In the genomic region with DNA sequence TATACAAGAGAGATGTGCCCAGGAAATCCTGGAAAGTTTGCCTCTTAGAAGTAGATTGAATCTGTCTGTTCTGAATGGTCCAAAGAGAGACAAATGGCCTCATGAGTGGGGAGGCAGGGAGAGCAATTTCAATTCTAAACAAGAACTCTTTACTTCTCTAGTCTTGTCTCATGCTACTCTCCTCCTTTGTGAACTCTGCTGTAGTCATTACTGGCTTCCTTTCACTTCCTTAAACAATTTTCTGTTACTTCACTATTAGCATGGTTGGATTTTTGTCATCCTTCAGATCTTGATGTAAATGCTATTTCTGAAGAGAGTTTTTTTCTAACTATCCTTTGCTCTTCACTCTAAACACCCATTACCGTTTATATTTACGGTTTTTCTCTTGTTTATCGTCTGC, we compare ENCODE assay signal across 11 cellular contexts.
"Had no signal": no experiment of that assay in that cellular context is flagged by ENCODE, and none has a peak within 500 bp of the region (broad histone marks: within the 10 kb centered on the region; RNA-seq: fewer than 3 reads in every experiment).

No MANE protein-coding gene starts in this region.

- H3K36me3 ChIP-seq: breast epithelium had no signal

- H3K4me1 ChIP-seq: breast epithelium had no signal

- H3K9me3 ChIP-seq: breast epithelium had no signal

- ATAC-seq: activated CD4-positive, alpha-beta T cell treated with anti-CD3 and anti-CD28 coated beads for 36 hours; activated CD8-positive, alpha-beta memory T cell treated with anti-CD3 and anti-CD28 coated beads, Interleukin-2, amount 10 ng/mL, durations not matched to agents 7 days and 5 days; activated CD8-positive, alpha-beta T cell treated with anti-CD3 and anti-CD28 coated beads, Interleukin-2, amount 10 ng/mL, durations not matched to agents 7 days and 5 days; esophagus mucosa; right cardiac atrium had no signal

- DNase-seq: activated CD4-positive, CD25-positive, alpha-beta regulatory T cell; activated CD8-positive, alpha-beta memory T cell treated with anti-CD3 and anti-CD28 coated beads, Interleukin-2, amount 10 ng/mL, durations not matched to agents 7 days and 5 days; central memory CD4-positive, alpha-beta T cell; foreskin fibroblast; kidney; right cardiac atrium; stimulated activated naive CD4-positive, alpha-beta T cell had no signal

- H3K4me3 ChIP-seq: breast epithelium had no signal

- H3K27ac ChIP-seq: breast epithelium had no signal
